In genomic region chr3:23825802-23826201, GRCh38 we compare ENCODE assay signal across 20 cellular contexts. TPM values are rescaled to one million over a fixed set of nuclear protein-coding genes. Genes with fewer than 3 reads are reported as not detected.
DNase-seq lines count a peak whose midpoint lies in the region; ATAC-seq, FAIRE-seq and TF ChIP-seq lines count a peak whose summit lies in the region.
"Had no signal": no experiment of that assay in that cellular context is flagged by ENCODE, and none has a peak within 500 bp of the region (broad histone marks: within the 10 kb centered on the region; RNA-seq: fewer than 3 reads in every experiment).

No MANE protein-coding gene starts in this region.

- no peaks in the 10 kb centered on the region for H3K9me3 ChIP-seq in cardiac muscle cell (ENCODE audit: low read depth)
- H3K9me3 ChIP-seq in heart right ventricle, result no peaks in the 10 kb centered on the region
- no peaks in the 10 kb centered on the region for H3K9me3 ChIP-seq in PC-9 (ENCODE audit: insufficient read depth, low read depth)
- no peaks in the 10 kb centered on the region for H3K9me3 ChIP-seq in K562 (replicated peaks; ENCODE audit: control insufficient read depth, insufficient read depth, low read depth, low read length)
- H3K9me3 ChIP-seq: A549, BLaER1 had no signal

- H3K4me3 ChIP-seq in cardiac muscle cell (no peak overlapping the region), heart right ventricle (no peak overlapping the region), PC-9 (no peak overlapping the region), K562 (no peak overlapping the region)
- H3K4me3 ChIP-seq: A549, BLaER1 had no signal

- H3K9ac ChIP-seq in K562 (ENCODE audit: insufficient read depth in 1 of 2, low read depth in 2 of 2, low read length in 2 of 2), result no peak overlapping the region
- H3K9ac ChIP-seq: BLaER1 had no signal

- TF ChIP-seq CTCF in cardiac muscle cell (IDR thresholded peaks at IDR 0.05; ENCODE audit: low read depth, low read length) (no peak), heart right ventricle (IDR thresholded peaks at IDR 0.05) (no peak), PC-9 (conservative IDR thresholded peaks at IDR 0.05) (no peak), K562 (IDR thresholded peaks at IDR 0.05 in 2 of 3, conservative IDR thresholded peaks at IDR 0.05 in 1 of 3; ENCODE audit: insufficient read depth in 2 of 3, low read depth in 1 of 3, low read length in 3 of 3) (no peak), osteocyte (IDR thresholded peaks at IDR 0.05) (no peak)

- peak overlapping the region; percentile 25 for H3K27ac ChIP-seq in cardiac muscle cell
- H3K27ac ChIP-seq in heart right ventricle, result no peak overlapping the region
- 0 out of 2 replicates have a peak overlapping the region, but pooled peaks have one; percentile 20 for H3K27ac ChIP-seq in PC-9
- peak overlapping the region; percentile 5; the same call in 1 of the 3 replicates for H3K27ac ChIP-seq in K562 (ENCODE audit: extremely low read depth, low read depth, low read length)
- H3K27ac ChIP-seq: 22Rv1, A549, BLaER1 had no signal

- H3K27ac Mint-ChIP-seq in osteocyte (ENCODE audit: unreplicated experiment), result peak overlapping the region; percentile 38

- H3K79me2 ChIP-seq in PC-9 (ENCODE audit: low read depth), result peaks cover 98% of the 10 kb centered on the region
- H3K79me2 ChIP-seq in K562 (ENCODE audit: control insufficient read depth, insufficient read depth, low read length), result peaks cover 93% of the 10 kb centered on the region

- no peak for ATAC-seq in heart right ventricle
- ATAC-seq in K562, result 0 out of 3 replicates have a peak, but pooled peaks have one; percentile 5
- ATAC-seq: CD8-positive, alpha-beta T cell; HCT116 had no signal

- CTCF ChIA-PET in PC-9 (lab: Charles Lee), result no interaction called here
- CTCF ChIA-PET in K562 (lab: Yijun Ruan, JAX; ENCODE audit: low intra/inter-chr PET ratio), result no interaction called here

- WGBS in heart right ventricle, 2 donors, result 96 to 99% methylated on average over 4 of the region's 4 CpGs
- 84% methylated on average over 4 of the region's 4 CpGs for WGBS in K562 (ENCODE audit: insufficient coverage, low coverage, missing lambda C conversion rate)

- H4K20me1 ChIP-seq in PC-9 (ENCODE audit: insufficient read depth) (peaks cover 87% of the 10 kb centered on the region), K562 (replicated peaks; ENCODE audit: control insufficient read depth, insufficient read depth, low read length) (peaks cover 17% of the 10 kb centered on the region; the same call in 1 of the 2 replicates)

- intact Hi-C loops in heart right ventricle (cut with DNase I) (no loop called here), PC-9 (cut with micrococcal nuclease; ENCODE audit: unreplicated experiment) (loop anchor here (2.0 kb wide), 1 partner anchor 17 kb away; no protein-coding TSS in a partner anchor), K562 (cut with micrococcal nuclease) (no loop called here)

- peaks cover 18% of the 10 kb centered on the region for H3F3A ChIP-seq in PC-9 (ENCODE audit: insufficient read depth, low read depth)

- in situ Hi-C loops in K562 (cut with MboI) (no loop called here), KBM-7 (cut with MboI; ENCODE audit: low pct_unique_long_range_greater_than_20kb, low sequenced_read_pairs) (no loop called here)

- TF ChIP-seq RAD21 in K562 (CRISPR knock-in tag; conservative IDR thresholded peaks at IDR 0.05 in 1 of 2, IDR thresholded peaks at IDR 0.05 in 1 of 2), result no peak

- H2AFZ ChIP-seq in PC-9 (no peak overlapping the region), K562 (ENCODE audit: low read depth, low read length) (no peak overlapping the region)

- BruUV-seq in PC-9 (replicated peaks; lab: Mats Ljungman, UMichigan), result no TSS peak
- BruUV-seq in K562 (replicated peaks; lab: Mats Ljungman, UMichigan), result no TSS peak

- POLR2A ChIA-PET in PC-9 (lab: Charles Lee; ENCODE audit: unreplicated experiment) (no interaction called here), K562 (lab: Yijun Ruan, JAX) (interaction anchor here (1.0 to 2.3 kb wide), 7 partner anchors 9 to 91 kb away, joined by 5 to 8 read pairs (median 6); partner anchors contain the start of genes NKIRAS1 and RPL15)

- H3K4me2 ChIP-seq in PC-9, result no peak overlapping the region
- no peak overlapping the region; the same call in 1 of the 2 replicates for H3K4me2 ChIP-seq in K562 (ENCODE audit: insufficient read depth, low read length)
- H3K4me2 ChIP-seq: A549 had no signal

- DNase-seq in cardiac muscle cell (ENCODE audit: low read depth in 1 of 2, low spot score in 1 of 2) (no peak), heart right ventricle (no peak), PC-9 (no peak), K562 (ENCODE audit: extremely low read depth in 1 of 4, low spot score in 3 of 4) (no peak), osteocyte (ENCODE audit: extremely low spot score, unreplicated experiment) (no peak), KBM-7 (no peak), NCI-H1930 (lab: John Stamatoyannopoulos, UW) (no peak)
- no peak for DNase-seq in activated CD4-positive, CD25-positive, alpha-beta regulatory T cell (lab: John Stamatoyannopoulos, UW)
- DNase-seq: AML-193; Calu3; CD8-positive, alpha-beta T cell; DMS 273 treated with DMSO at 0.1 percent for 48 hours; DMS53; DND-41; GOT3; H7 had no signal

- no peak overlapping the region for H3K4me3 Mint-ChIP-seq in osteocyte (ENCODE audit: unreplicated experiment)
- H3K4me3 Mint-ChIP-seq: CD8-positive, alpha-beta T cell had no signal

- H3K27me3 ChIP-seq in cardiac muscle cell (no peaks in the 10 kb centered on the region), heart right ventricle (no peaks in the 10 kb centered on the region), PC-9 (ENCODE audit: insufficient read depth, low read depth) (no peaks in the 10 kb centered on the region), K562 (ENCODE audit: control insufficient read depth in 2 of 2, insufficient read depth in 2 of 2, low read length in 2 of 2) (no peaks in the 10 kb centered on the region)
- H3K27me3 ChIP-seq: BLaER1 had no signal

- H3K4me1 Mint-ChIP-seq in osteocyte (ENCODE audit: unreplicated experiment), result peaks cover 37% of the 10 kb centered on the region

- no peak for TF ChIP-seq EP300 in K562 (IDR thresholded peaks at IDR 0.05; ENCODE audit: low read length)

- FAIRE-seq in K562 (lab: Jason Lieb, UNC), result no peak
- FAIRE-seq: A549 had no signal

- H3K4me1 ChIP-seq in cardiac muscle cell (ENCODE audit: low read depth) (peaks cover 45% of the 10 kb centered on the region), heart right ventricle (peaks cover 0 to 71% (median 48%) of the 10 kb centered on the region in 9 donors), PC-9 (replicated peaks; ENCODE audit: insufficient read depth) (0 out of 2 replicates have a peak, but pooled peaks cover 6% of the 10 kb centered on the region), K562 (replicated peaks in 1 of 2; ENCODE audit: control insufficient read depth in 2 of 2, insufficient read depth in 2 of 2, low read length in 2 of 2) (peaks cover 12 to 50% of the 10 kb centered on the region in 2 experiments)

- no peaks in the 10 kb centered on the region for H3K9me1 ChIP-seq in K562 (ENCODE audit: control insufficient read depth, insufficient read depth, low read length)

- peaks cover 16% of the 10 kb centered on the region for H3K36me3 Mint-ChIP-seq in osteocyte (ENCODE audit: unreplicated experiment)

- H3K9me2 ChIP-seq in PC-9 (ENCODE audit: insufficient read depth), result no peaks in the 10 kb centered on the region

- no peaks in the 10 kb centered on the region for H3K9me3 Mint-ChIP-seq in osteocyte (ENCODE audit: unreplicated experiment)
- H3K9me3 Mint-ChIP-seq: CD8-positive, alpha-beta T cell had no signal

- H3K27me3 Mint-ChIP-seq in osteocyte (ENCODE audit: unreplicated experiment), result no peaks in the 10 kb centered on the region

- no peak for TF ChIP-seq POLR2A in K562 (conservative IDR thresholded peaks at IDR 0.05)

- H3K36me3 ChIP-seq in cardiac muscle cell, result no peaks in the 10 kb centered on the region
- no peaks in the 10 kb centered on the region for H3K36me3 ChIP-seq in heart right ventricle
- H3K36me3 ChIP-seq in PC-9 (ENCODE audit: low read depth), result peaks cover 10% of the 10 kb centered on the region; the same call in 1 of the 2 replicates
- H3K36me3 ChIP-seq in K562 (ENCODE audit: control insufficient read depth, insufficient read depth, low read length), result peaks cover 3% of the 10 kb centered on the region; the same call in 2 of the 3 replicates

TF ChIP-seq in K562, 482 proteins besides CTCF, POLR2A, EP300 and RAD21:
- TF ChIP-seq RBM25 (IDR thresholded peaks at IDR 0.05; ENCODE audit: low read depth, low read length, severe bottlenecking) (peak; percentile 65), ZFP30 (CRISPR knock-in tag; IDR thresholded peaks at IDR 0.05; ENCODE audit: borderline replicate concordance) (no peak), ZNF121 (CRISPR knock-in tag; conservative IDR thresholded peaks at IDR 0.05) (peak; percentile 87)

RNA-seq across cellular contexts. Expression of gene UBE2E1, which starts 20.0 kb away (rescaled TPM):
- total RNA-seq in cardiac muscle cell (198 and 202 TPM in 2 replicates), heart right ventricle (10 to 100 TPM; 59.7 to 88.8 (median 65.9) TPM), PC-9 (2021) (65.6 and 102 TPM in 2 replicates), K562 (2014; rRNA removed) (55.5 and 74.2 TPM in 2 replicates), K562 (2014; rRNA removed; fragmentation: Illumina TruSeq; extraction: Trizol) (214 and 237 TPM in 2 replicates), K562 (2015; rRNA removed; fragmentation: Illumina TruSeq; extraction: Trizol) (171 and 177 TPM in 2 replicates), K562 (2021) (127 and 131 TPM in 2 replicates), osteocyte (98.5 and 104 TPM in 2 replicates)
- polyA plus RNA-seq in cardiac muscle cell (26.8 and 33.5 TPM in 2 replicates), heart right ventricle (10 to 100 TPM; 45.2 to 64.9 TPM), K562 (2011; rRNA removed) (227 and 294 TPM in 2 replicates), K562 (2014; fragmentation: Illumina TruSeq; extraction: Trizol) (217 and 240 TPM in 2 replicates), K562 (2014; fragmentation: Nextera tagmentation; extraction: Ambion mirVana) (10 to 100 TPM; 54.4 to 63.8 TPM), K562 (2014; rRNA removed) (162 and 165 TPM in 2 replicates)
- 59.3 and 94.2 TPM in 2 replicates for total RNA-seq in K562 (2011; cell fraction: chromatin; rRNA removed; ENCODE audit: low replicate concordance)
- total RNA-seq in K562 (2011; cell fraction: nucleolus; rRNA removed), result 39.5 and 49.5 TPM in 2 replicates
- 66.1 and 98.5 TPM in 2 replicates for total RNA-seq in K562 (2011; cell fraction: nucleoplasm; rRNA removed)
- 68.6 and 143 TPM in 2 replicates for polyA plus RNA-seq in K562 (2011; cell fraction: cytosol; rRNA removed)
- polyA plus RNA-seq in K562 (2011; cell fraction: nucleus; rRNA removed), result 73.0 and 113 TPM in 2 replicates
- polyA plus RNA-seq in K562 (2012), result 185 and 202 TPM in 2 replicates
- 91.1 and 111 TPM in 2 replicates for polyA minus RNA-seq in K562 (2011; rRNA and poly(A)+ RNA removed)
- 54.7 and 66.0 TPM in 2 replicates for polyA minus RNA-seq in K562 (2011; cell fraction: cytosol; rRNA and poly(A)+ RNA removed)
- 41.9 and 97.3 TPM in 2 replicates for polyA minus RNA-seq in K562 (2011; cell fraction: nucleus; rRNA and poly(A)+ RNA removed)

Comparison
In these comparisons a context has a peak if more than half of its experiments do, and no peak if none do; other contexts are left out.
1. H3K27ac ChIP-seq: peak in cardiac muscle cell (single experiment), PC-9 (single experiment) and K562 (single experiment); none in heart right ventricle (0 of 10).